9 cellular contexts compared by ENCODE assay signal in the genomic region with DNA sequence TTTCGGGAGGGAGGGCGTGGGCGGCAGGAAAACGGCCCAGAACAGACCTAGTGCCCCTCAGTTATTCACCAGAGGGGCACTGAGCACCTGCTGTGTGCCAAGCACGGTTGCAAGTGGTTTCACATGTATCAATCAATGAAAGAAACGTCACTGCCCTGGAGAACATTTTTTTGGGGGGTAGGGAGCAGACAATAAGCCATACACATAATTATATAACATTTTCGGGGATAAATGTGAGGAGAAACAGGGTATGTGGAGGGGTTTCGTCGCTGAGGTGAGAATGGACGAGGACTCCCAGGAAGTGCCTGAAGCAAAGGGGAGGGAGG. TPM values are rescaled to one million over a fixed set of nuclear protein-coding genes. Genes with fewer than 3 reads are reported as not detected.
DNase-seq lines count a peak whose midpoint lies in the region; ATAC-seq and TF ChIP-seq lines count a peak whose summit lies in the region.
"Had no signal": no experiment of that assay in that cellular context is flagged by ENCODE, and none has a peak within 500 bp of the region (broad histone marks: within the 10 kb centered on the region; RNA-seq: fewer than 3 reads in every experiment).

No MANE protein-coding gene starts in this region.

- no peaks in the 10 kb centered on the region for H3K9me3 ChIP-seq in suprapubic skin
- H3K9me3 ChIP-seq: pancreas had no signal

- H3K4me1 Mint-ChIP-seq in activated CD8-positive, alpha-beta memory T cell treated with anti-CD3 and anti-CD28 coated beads, Interleukin-2, amount 10 ng/mL, durations not matched to agents 7 days and 5 days = peaks cover 8% of the 10 kb centered on the region
- peaks cover 9% of the 10 kb centered on the region for H3K4me1 Mint-ChIP-seq in activated CD8-positive, alpha-beta T cell treated with anti-CD3 and anti-CD28 coated beads, Interleukin-2, amount 10 ng/mL, durations not matched to agents 7 days and 5 days (ENCODE audit: low read depth)
- peaks cover 9 to 12% of the 10 kb centered on the region in 2 donors for H3K4me1 Mint-ChIP-seq in immature natural killer cell

- H3K4me3 Mint-ChIP-seq in activated CD8-positive, alpha-beta memory T cell treated with anti-CD3 and anti-CD28 coated beads, Interleukin-2, amount 10 ng/mL, durations not matched to agents 7 days and 5 days = peak overlapping the region; percentile 57
- H3K4me3 Mint-ChIP-seq in activated CD8-positive, alpha-beta T cell treated with anti-CD3 and anti-CD28 coated beads, Interleukin-2, amount 10 ng/mL, durations not matched to agents 7 days and 5 days = peak overlapping the region; percentile 63
- peak overlapping the region; percentile 77 to 90 (median 87) for H3K4me3 Mint-ChIP-seq in immature natural killer cell

- CTCF ChIA-PET in activated CD8-positive, alpha-beta memory T cell treated with anti-CD3 and anti-CD28 coated beads, Interleukin-2, amount 10 ng/mL, durations not matched to agents 7 days and 5 days (lab: Charles Lee) = interaction anchor here (0.6 to 2.1 kb wide), 8 partner anchors 54 to 763 kb away, joined by 3 to 15 read pairs (median 4); partner anchors contain the start of genes ZNF354B and ZNF354C
- CTCF ChIA-PET in activated CD8-positive, alpha-beta T cell treated with anti-CD3 and anti-CD28 coated beads, Interleukin-2, amount 10 ng/mL, durations not matched to agents 7 days and 5 days (lab: Charles Lee) = interaction anchor here (0.7 to 1.7 kb wide), 9 partner anchors 13 to 763 kb away, joined by 3 to 11 read pairs (median 4); partner anchors contain the start of gene ZNF354B

- TF ChIP-seq POLR2A in suprapubic skin (IDR thresholded peaks at IDR 0.05) = no peak

- peaks cover 17% of the 10 kb centered on the region for H3K36me3 ChIP-seq in suprapubic skin

- peak overlapping the region; percentile 65 for H3K27ac Mint-ChIP-seq in activated CD8-positive, alpha-beta memory T cell treated with anti-CD3 and anti-CD28 coated beads, Interleukin-2, amount 10 ng/mL, durations not matched to agents 7 days and 5 days
- H3K27ac Mint-ChIP-seq in activated CD8-positive, alpha-beta T cell treated with anti-CD3 and anti-CD28 coated beads, Interleukin-2, amount 10 ng/mL, durations not matched to agents 7 days and 5 days = peak overlapping the region; percentile 68
- H3K27ac Mint-ChIP-seq in immature natural killer cell = peak overlapping the region; percentile 74 to 89 (median 80)

- no peak for ATAC-seq in activated CD8-positive, alpha-beta memory T cell treated with anti-CD3 and anti-CD28 coated beads, Interleukin-2, amount 10 ng/mL, durations not matched to agents 7 days and 5 days
- no peak for ATAC-seq in activated CD8-positive, alpha-beta T cell treated with anti-CD3 and anti-CD28 coated beads, Interleukin-2, amount 10 ng/mL, durations not matched to agents 7 days and 5 days

- POLR2A ChIA-PET in activated CD8-positive, alpha-beta T cell treated with anti-CD3 and anti-CD28 coated beads, Interleukin-2, amount 10 ng/mL, durations not matched to agents 7 days and 5 days (lab: Charles Lee) = interaction anchor here (0.6 kb wide), 1 partner anchor 19 kb away, joined by 3 read pairs; no protein-coding TSS in a partner anchor

- TF ChIP-seq EP300 in suprapubic skin (IDR thresholded peaks at IDR 0.05) = no peak

- peak overlapping the region; percentile 92 for H3K4me3 ChIP-seq in suprapubic skin

- peaks cover 9% of the 10 kb centered on the region for H3K4me1 ChIP-seq in suprapubic skin
- H3K4me1 ChIP-seq: pancreas had no signal

- TF ChIP-seq CTCF in suprapubic skin (IDR thresholded peaks at IDR 0.05) = no peak

- WGBS in suprapubic skin = 17% methylated on average over 10 of the region's 10 CpGs

- H3K27me3 Mint-ChIP-seq in activated CD8-positive, alpha-beta memory T cell treated with anti-CD3 and anti-CD28 coated beads, Interleukin-2, amount 10 ng/mL, durations not matched to agents 7 days and 5 days = no peaks in the 10 kb centered on the region
- H3K27me3 Mint-ChIP-seq in activated CD8-positive, alpha-beta T cell treated with anti-CD3 and anti-CD28 coated beads, Interleukin-2, amount 10 ng/mL, durations not matched to agents 7 days and 5 days (ENCODE audit: low read depth) = no peaks in the 10 kb centered on the region
- peaks cover 0 to 6% (median 0%) of the 10 kb centered on the region in 3 donors for H3K27me3 Mint-ChIP-seq in immature natural killer cell (ENCODE audit: low read depth in 3 of 3)

- DNase-seq in activated CD8-positive, alpha-beta memory T cell treated with anti-CD3 and anti-CD28 coated beads, Interleukin-2, amount 10 ng/mL, durations not matched to agents 7 days and 5 days = no peak
- no peak for DNase-seq in activated CD8-positive, alpha-beta memory T cell treated with anti-CD3 and anti-CD28 coated beads, Interleukin-2, amount 50 U/mL, for 48 hours
- peak; percentile 25 for DNase-seq in activated CD8-positive, alpha-beta T cell treated with anti-CD3 and anti-CD28 coated beads, Interleukin-2, amount 10 ng/mL, durations not matched to agents 7 days and 5 days
- DNase-seq in immature natural killer cell = peak in 1 of 3 donors; percentile 45
- no peak for DNase-seq in suprapubic skin (ENCODE audit: low spot score in 2 of 2)
- no peak for DNase-seq in HuH-7 (ENCODE audit: low spot score)
- DNase-seq in SIG-M5 treated with dmso at 0.1 percent for 504 hours (lab: John Stamatoyannopoulos, UW; ENCODE audit: unreplicated experiment) = no peak
- no peak for DNase-seq in stimulated activated CD4-positive, alpha-beta T cell treated with anti-CD3 and anti-CD28 coated beads, Interleukin-4, amount 100 ng/mL, for 24 hours

- H3K9me3 Mint-ChIP-seq in activated CD8-positive, alpha-beta memory T cell treated with anti-CD3 and anti-CD28 coated beads, Interleukin-2, amount 10 ng/mL, durations not matched to agents 7 days and 5 days (ENCODE audit: low read depth) = peaks cover 8% of the 10 kb centered on the region
- peaks cover 3% of the 10 kb centered on the region for H3K9me3 Mint-ChIP-seq in activated CD8-positive, alpha-beta T cell treated with anti-CD3 and anti-CD28 coated beads, Interleukin-2, amount 10 ng/mL, durations not matched to agents 7 days and 5 days (ENCODE audit: insufficient read depth)
- no peaks in the 10 kb centered on the region for H3K9me3 Mint-ChIP-seq in immature natural killer cell

- H3K27ac ChIP-seq in suprapubic skin = no peak overlapping the region

- peaks cover 26% of the 10 kb centered on the region for H3K36me3 Mint-ChIP-seq in activated CD8-positive, alpha-beta memory T cell treated with anti-CD3 and anti-CD28 coated beads, Interleukin-2, amount 10 ng/mL, durations not matched to agents 7 days and 5 days
- peaks cover 26% of the 10 kb centered on the region for H3K36me3 Mint-ChIP-seq in activated CD8-positive, alpha-beta T cell treated with anti-CD3 and anti-CD28 coated beads, Interleukin-2, amount 10 ng/mL, durations not matched to agents 7 days and 5 days (ENCODE audit: low read depth)
- H3K36me3 Mint-ChIP-seq in immature natural killer cell = peaks cover 0 to 15% (median 11%) of the 10 kb centered on the region in 3 donors

- no peaks in the 10 kb centered on the region for H3K27me3 ChIP-seq in suprapubic skin
- H3K27me3 ChIP-seq: pancreas had no signal

RNA-seq across cellular contexts. Expression of gene ZNF354A, which starts 0.4 kb away (rescaled TPM):
- total RNA-seq in activated CD8-positive, alpha-beta memory T cell treated with anti-CD3 and anti-CD28 coated beads, Interleukin-2, amount 10 ng/mL, durations not matched to agents 7 days and 5 days = 1 to 10 TPM; 6.0 to 7.0 TPM
- 10 to 100 TPM in 1 of 2 experiments, 1 to 10 TPM in 1; 8.2 to 10.6 TPM for total RNA-seq in activated CD8-positive, alpha-beta T cell treated with anti-CD3 and anti-CD28 coated beads, Interleukin-2, amount 10 ng/mL, durations not matched to agents 7 days and 5 days
- 10 to 100 TPM in 2 of 3 donors, 1 to 10 TPM in 1; 8.4 to 20.1 (median 13.0) TPM for polyA plus RNA-seq in immature natural killer cell
- 10 to 100 TPM; 12.1 to 44.1 (median 18.2) TPM for total RNA-seq in suprapubic skin
